Comparison of ENCODE assay signal across 8 cellular contexts in genomic region chr3:27467545-27467944, GRCh38. TPM values are rescaled to one million over a fixed set of nuclear protein-coding genes. Genes with fewer than 3 reads are reported as not detected.
DNase-seq lines count a peak whose midpoint lies in the region; ATAC-seq, FAIRE-seq and TF ChIP-seq lines count a peak whose summit lies in the region.

No MANE protein-coding gene starts in this region.

- peaks cover 19% of the 10 kb centered on the region for H3K36me3 Mint-ChIP-seq in CD4-positive, alpha-beta T cell (ENCODE audit: low read depth)
- peaks cover 8% of the 10 kb centered on the region for H3K36me3 Mint-ChIP-seq in type B pancreatic cell
- peaks cover 11% of the 10 kb centered on the region for H3K36me3 Mint-ChIP-seq in activated naive CD4-positive, alpha-beta T cell treated with anti-CD3 and anti-CD28 coated beads, Interleukin-2, amount 10 ng/mL, durations not matched to agents 7 days and 5 days

- TF ChIP-seq CTCF in CD4-positive, alpha-beta T cell (IDR thresholded peaks at IDR 0.05) = peak; percentile 63
- TF ChIP-seq CTCF in body of pancreas (IDR thresholded peaks at IDR 0.05) = peak; percentile 20 to 71 (median 57)
- peak; percentile 42 for TF ChIP-seq CTCF in kidney (IDR thresholded peaks at IDR 0.05; ENCODE audit: borderline replicate concordance, extremely low read depth, insufficient read depth)
- peak; percentile 60 for TF ChIP-seq CTCF in type B pancreatic cell (conservative IDR thresholded peaks at IDR 0.05)

- WGBS in body of pancreas, 2 donors = 9 to 13% methylated on average over 3 of the region's 3 CpGs

- H3K36me3 ChIP-seq in body of pancreas (replicated peaks in 1 of 2; ENCODE audit: insufficient read depth in 1 of 2, low read depth in 2 of 2) (no peaks in the 10 kb centered on the region), kidney (ENCODE audit: control insufficient read depth in 1 of 2, insufficient read depth in 2 of 2, low read length in 2 of 2) (no peaks in the 10 kb centered on the region)

- peaks cover 32% of the 10 kb centered on the region for H3K4me1 Mint-ChIP-seq in CD4-positive, alpha-beta T cell (ENCODE audit: low read depth)
- peaks cover 6% of the 10 kb centered on the region for H3K4me1 Mint-ChIP-seq in type B pancreatic cell (ENCODE audit: unreplicated experiment)
- H3K4me1 Mint-ChIP-seq in activated naive CD4-positive, alpha-beta T cell treated with anti-CD3 and anti-CD28 coated beads, Interleukin-2, amount 10 ng/mL, durations not matched to agents 7 days and 5 days = peaks cover 9% of the 10 kb centered on the region

- H3K9ac ChIP-seq in kidney (ENCODE audit: low read length in 2 of 2) = no peak overlapping the region

- CTCF ChIA-PET in CD4-positive, alpha-beta T cell (lab: Charles Lee) = interaction anchor here (0.8 to 2.0 kb wide), 12 partner anchors 9 to 333 kb away, joined by 3 to 6 read pairs (median 4); partner anchors contain the start of gene NEK10
- CTCF ChIA-PET in activated naive CD4-positive, alpha-beta T cell treated with anti-CD3 and anti-CD28 coated beads, Interleukin-2, amount 10 ng/mL, durations not matched to agents 7 days and 5 days (lab: Charles Lee) = interaction anchor here (0.7 to 3.8 kb wide), 25 partner anchors 10 to 336 kb away, joined by 3 to 30 read pairs (median 4); no protein-coding TSS in a partner anchor

- H3K9me3 ChIP-seq in CD4-positive, alpha-beta T cell (ENCODE audit: control insufficient read depth, low read length) = no peaks in the 10 kb centered on the region
- H3K9me3 ChIP-seq in body of pancreas (no peaks in the 10 kb centered on the region), kidney (ENCODE audit: control insufficient read depth in 1 of 2, low read length in 2 of 2) (no peaks in the 10 kb centered on the region)

- H3K9me3 Mint-ChIP-seq in CD4-positive, alpha-beta T cell = no peaks in the 10 kb centered on the region
- H3K9me3 Mint-ChIP-seq in type B pancreatic cell = no peaks in the 10 kb centered on the region
- no peaks in the 10 kb centered on the region for H3K9me3 Mint-ChIP-seq in activated naive CD4-positive, alpha-beta T cell treated with anti-CD3 and anti-CD28 coated beads, Interleukin-2, amount 10 ng/mL, durations not matched to agents 7 days and 5 days

- FAIRE-seq in kidney (lab: Jason Lieb, UNC) = peak; percentile 72

- no peak overlapping the region for H3K4me3 ChIP-seq in body of pancreas
- peak overlapping the region in 1 of 2 donors; percentile 61 for H3K4me3 ChIP-seq in kidney (ENCODE audit: low read length in 2 of 2)

- H3K27ac Mint-ChIP-seq in CD4-positive, alpha-beta T cell = peak overlapping the region; percentile 31
- H3K27ac Mint-ChIP-seq in type B pancreatic cell = no peak overlapping the region
- H3K27ac Mint-ChIP-seq in activated naive CD4-positive, alpha-beta T cell treated with anti-CD3 and anti-CD28 coated beads, Interleukin-2, amount 10 ng/mL, durations not matched to agents 7 days and 5 days = no peak overlapping the region

- no peak for DNase-seq in CD4-positive, alpha-beta T cell
- DNase-seq in NCI-H146 treated with DMSO at 0.1 percent for 48 hours (lab: John Stamatoyannopoulos, UW; ENCODE audit: unreplicated experiment) (peak; percentile 15), body of pancreas (no peak), kidney (no peak), type B pancreatic cell (ENCODE audit: extremely low spot score, unreplicated experiment) (no peak)
- DNase-seq in activated naive CD4-positive, alpha-beta T cell treated with anti-CD3 and anti-CD28 coated beads, Interleukin-2, amount 10 ng/mL, durations not matched to agents 7 days and 5 days = no peak

- intact Hi-C loops in CD4-positive, alpha-beta T cell (cut with DNase I, micrococcal nuclease) = loop anchor here (1.0 to 5.0 kb wide), 4 partner anchors 110 to 335 kb away; no protein-coding TSS in a partner anchor
- intact Hi-C loops in body of pancreas (cut with DNase I) = no loop called here
- intact Hi-C loops in kidney (cut with DNase I) = no loop called here

- H3K4me1 ChIP-seq in body of pancreas (no peaks in the 10 kb centered on the region), kidney (ENCODE audit: control insufficient read depth in 1 of 2, insufficient read depth in 1 of 2, low read depth in 1 of 2, low read length in 2 of 2) (no peaks in the 10 kb centered on the region)

- H3K27me3 ChIP-seq in CD4-positive, alpha-beta T cell (ENCODE audit: control insufficient read depth, insufficient read depth, low read length) = no peaks in the 10 kb centered on the region
- H3K27me3 ChIP-seq in body of pancreas = no peaks in the 10 kb centered on the region

- peak; percentile 92 for ATAC-seq in CD4-positive, alpha-beta T cell (ENCODE audit: poor library complexity)
- ATAC-seq in GM18505 (IDR thresholded peaks at IDR 0.05; ENCODE audit: unreplicated experiment) (peak; percentile 77), HG02759 (IDR thresholded peaks at IDR 0.05; ENCODE audit: unreplicated experiment) (peak; percentile 76), body of pancreas (peak; percentile 70)

- POLR2A ChIA-PET in CD4-positive, alpha-beta T cell (lab: Charles Lee) = interaction anchor here (0.8 to 1.7 kb wide), 4 partner anchors 10 to 110 kb away, joined by 3 to 5 read pairs (median 4); partner anchors contain the start of gene SLC4A7

- TF ChIP-seq POLR2A in GM18505 (IDR thresholded peaks at IDR 0.05; ENCODE audit: borderline replicate concordance, extremely low read depth, insufficient read depth, insufficient read length) (no peak), body of pancreas (IDR thresholded peaks at IDR 0.05) (no peak)

- H3K27me3 Mint-ChIP-seq in CD4-positive, alpha-beta T cell = no peaks in the 10 kb centered on the region
- no peaks in the 10 kb centered on the region for H3K27me3 Mint-ChIP-seq in type B pancreatic cell
- no peaks in the 10 kb centered on the region for H3K27me3 Mint-ChIP-seq in activated naive CD4-positive, alpha-beta T cell treated with anti-CD3 and anti-CD28 coated beads, Interleukin-2, amount 10 ng/mL, durations not matched to agents 7 days and 5 days

- H3K4me3 Mint-ChIP-seq in CD4-positive, alpha-beta T cell = no peak overlapping the region
- no peak overlapping the region for H3K4me3 Mint-ChIP-seq in type B pancreatic cell
- H3K4me3 Mint-ChIP-seq in activated naive CD4-positive, alpha-beta T cell treated with anti-CD3 and anti-CD28 coated beads, Interleukin-2, amount 10 ng/mL, durations not matched to agents 7 days and 5 days = no peak overlapping the region

- no peak overlapping the region for H3K27ac ChIP-seq in CD4-positive, alpha-beta T cell (ENCODE audit: low read depth, low read length)
- H3K27ac ChIP-seq in body of pancreas (no peak overlapping the region), kidney (ENCODE audit: low read depth in 2 of 2, low read length in 2 of 2) (no peak overlapping the region)

RNA-seq across cellular contexts. Expression of gene SLC4A7, which starts 16.6 kb away (rescaled TPM):
- total RNA-seq in CD4-positive, alpha-beta T cell = 10 to 100 TPM; 37.0 to 38.3 TPM
- total RNA-seq in body of pancreas (10 to 100 TPM; 10.1 to 12.9 TPM), kidney (47.5 TPM), type B pancreatic cell (ENCODE audit: low replicate concordance) (31.0 and 51.8 TPM in 2 replicates)
- 3.5 TPM for polyA plus RNA-seq in kidney (ENCODE audit: insufficient read depth, low read depth, low replicate concordance)

Comparison
In these comparisons a context has a peak if more than half of its experiments do, and no peak if none do; other contexts are left out.
1. intact Hi-C loops: an anchor here in CD4-positive, alpha-beta T cell (1.0 to 5.0 kb wide); none called in body of pancreas and kidney.